Comparison of ENCODE assay signal across 8 cellular contexts in the genomic region with DNA sequence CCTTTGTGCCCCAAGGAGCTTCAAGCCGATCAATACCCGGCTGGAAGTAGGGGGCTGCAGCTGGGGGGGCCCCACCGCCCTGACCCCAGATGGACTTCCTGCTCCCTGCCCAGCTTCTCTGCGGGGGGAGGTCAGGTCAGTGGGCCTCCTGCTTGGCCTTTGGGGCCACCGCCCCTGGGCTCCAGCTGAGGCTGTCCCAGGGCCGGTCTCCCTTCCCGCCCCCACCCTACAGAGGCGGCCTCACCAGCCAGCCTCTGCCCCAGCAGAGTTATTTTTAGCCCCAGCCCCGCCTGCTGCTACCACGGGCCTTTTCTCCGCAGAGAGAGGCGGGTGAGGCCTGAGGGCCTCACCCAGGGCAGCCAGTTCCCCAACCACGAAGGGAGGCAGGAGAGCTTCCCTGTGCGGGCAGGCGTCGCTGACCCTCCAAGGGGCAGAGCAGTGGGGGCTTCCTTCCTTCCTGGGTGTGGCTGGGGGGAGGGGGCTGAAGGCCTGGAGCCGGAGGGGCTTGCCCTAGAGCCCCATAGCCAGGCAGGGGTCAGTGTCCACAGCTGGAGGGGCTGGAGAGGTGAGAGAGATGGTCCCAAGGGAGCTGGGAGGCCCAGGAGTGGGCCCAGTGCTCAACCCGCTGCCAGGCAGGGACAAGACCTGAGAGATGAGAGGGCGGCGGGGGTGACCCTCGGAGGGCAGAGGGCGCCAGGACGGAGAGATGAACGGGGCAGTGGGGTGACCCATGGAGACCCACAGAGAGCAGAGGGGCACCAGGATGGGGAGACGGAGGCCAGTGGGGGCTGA. TPM values are rescaled to one million over a fixed set of nuclear protein-coding genes. Genes with fewer than 3 reads are reported as not detected.
A peak's percentile ranks its signal among the peaks of the same experiment; 100 is the strongest.
DNase-seq lines count a peak whose midpoint lies in the region; ATAC-seq and TF ChIP-seq lines count a peak whose summit lies in the region.

No MANE protein-coding gene starts in this region.

- no peak overlapping the region for H3K9ac ChIP-seq in HUES48 (ENCODE audit: low read depth, low read length)

- H4K20me1 ChIP-seq in osteoblast (ENCODE audit: insufficient read depth, low read length), result no peaks in the 10 kb centered on the region

- no peak for DNase-seq in activated naive CD4-positive, alpha-beta T cell (lab: John Stamatoyannopoulos, UW)
- DNase-seq in T-helper 17 cell (no peak), fibroblast of villous mesenchyme (ENCODE audit: low read depth) (peak; percentile 74), osteoblast (ENCODE audit: insufficient read length, low spot score, missing footprints) (peak; percentile 99), putamen (ENCODE audit: low spot score) (no peak), MG63 (no peak)

- TF ChIP-seq CTCF in fibroblast of villous mesenchyme (IDR thresholded peaks at IDR 0.05; ENCODE audit: insufficient read depth, low read depth, low read length) (no peak), osteoblast (IDR thresholded peaks at IDR 0.05; ENCODE audit: extremely low read depth, low read depth, low read length) (no peak)

- H3K27ac ChIP-seq in HUES48 (ENCODE audit: low read depth, low read length) (peak overlapping the region; percentile 20), osteoblast (ENCODE audit: low read depth, low read length) (peak overlapping the region; percentile 63)

- H3K4me3 Mint-ChIP-seq in activated naive CD4-positive, alpha-beta T cell treated with anti-CD3 and anti-CD28 coated beads, Interleukin-2, amount 50 U/mL, for 24 hours, result peak overlapping the region; percentile 39
- peak overlapping the region; percentile 61 for H3K4me3 Mint-ChIP-seq in T-helper 17 cell

- H3K4me3 ChIP-seq in HUES48 (ENCODE audit: low read depth, low read length) (no peak overlapping the region), fibroblast of villous mesenchyme (ENCODE audit: low read depth, low read length) (no peak overlapping the region), osteoblast (ENCODE audit: insufficient read depth, low read length) (peak overlapping the region; percentile 45), MG63 (no peak overlapping the region)

- H3K9me3 Mint-ChIP-seq in activated naive CD4-positive, alpha-beta T cell treated with anti-CD3 and anti-CD28 coated beads, Interleukin-2, amount 50 U/mL, for 24 hours, result no peaks in the 10 kb centered on the region

- H3K4me1 ChIP-seq in HUES48 (ENCODE audit: control insufficient read depth, insufficient read depth, low read length) (peaks cover 35% of the 10 kb centered on the region), osteoblast (ENCODE audit: insufficient read depth, low read length) (peaks cover 9% of the 10 kb centered on the region)

- H3K79me2 ChIP-seq in osteoblast (ENCODE audit: insufficient read depth, low read length), result no peaks in the 10 kb centered on the region

- H3K9me3 ChIP-seq in HUES48 (ENCODE audit: control insufficient read depth, insufficient read depth, low read length) (no peaks in the 10 kb centered on the region), T-helper 17 cell (ENCODE audit: control insufficient read depth, low read length, poor library complexity, severe bottlenecking) (no peaks in the 10 kb centered on the region), osteoblast (ENCODE audit: low read depth, low read length) (no peaks in the 10 kb centered on the region), MG63 (no peaks in the 10 kb centered on the region)

- no peaks in the 10 kb centered on the region for H3K27me3 Mint-ChIP-seq in activated naive CD4-positive, alpha-beta T cell treated with anti-CD3 and anti-CD28 coated beads, Interleukin-2, amount 50 U/mL, for 24 hours
- H3K27me3 Mint-ChIP-seq in T-helper 17 cell, result no peaks in the 10 kb centered on the region

- peak; percentile 62 for ATAC-seq in T-helper 17 cell

- H2AFZ ChIP-seq in osteoblast (ENCODE audit: low read length), result peak overlapping the region; percentile 74

- no peaks in the 10 kb centered on the region for H3K36me3 Mint-ChIP-seq in activated naive CD4-positive, alpha-beta T cell treated with anti-CD3 and anti-CD28 coated beads, Interleukin-2, amount 50 U/mL, for 24 hours
- H3K36me3 Mint-ChIP-seq in T-helper 17 cell (ENCODE audit: low read depth), result no peaks in the 10 kb centered on the region

- no peaks in the 10 kb centered on the region for H3K27me3 ChIP-seq in HUES48 (ENCODE audit: control insufficient read depth, insufficient read depth, low read length)
- no peaks in the 10 kb centered on the region for H3K27me3 ChIP-seq in osteoblast (ENCODE audit: insufficient read depth, low read length)
- no peaks in the 10 kb centered on the region for H3K27me3 ChIP-seq in MG63

- H3K4me2 ChIP-seq in osteoblast (ENCODE audit: insufficient read depth, low read length), result peak overlapping the region; percentile 55

- H3K27ac Mint-ChIP-seq in activated naive CD4-positive, alpha-beta T cell treated with anti-CD3 and anti-CD28 coated beads, Interleukin-2, amount 50 U/mL, for 24 hours, result peak overlapping the region; percentile 59
- no peak overlapping the region for H3K27ac Mint-ChIP-seq in T-helper 17 cell

- H3K36me3 ChIP-seq in HUES48 (ENCODE audit: control insufficient read depth, insufficient read depth, low read length) (no peaks in the 10 kb centered on the region), osteoblast (ENCODE audit: insufficient read depth, low read length) (no peaks in the 10 kb centered on the region), MG63 (no peaks in the 10 kb centered on the region)

- H3K4me1 Mint-ChIP-seq in activated naive CD4-positive, alpha-beta T cell treated with anti-CD3 and anti-CD28 coated beads, Interleukin-2, amount 50 U/mL, for 24 hours, result peaks cover 17% of the 10 kb centered on the region
- H3K4me1 Mint-ChIP-seq in T-helper 17 cell, result peaks cover 8% of the 10 kb centered on the region

RNA-seq across cellular contexts. Expression of a gene that starts 24.6 kb away (rescaled TPM):
- total RNA-seq in T-helper 17 cell, result 10 to 100 TPM; 15.7 to 16.7 TPM
- total RNA-seq in fibroblast of villous mesenchyme, result 8.2 and 12.9 TPM in 2 replicates
- 15.3 and 18.5 TPM in 2 replicates for total RNA-seq in osteoblast
- total RNA-seq in MG63 (2014; rRNA removed; shearing (Covaris generic); ENCODE audit: low replicate concordance), result 20.1 and 25.2 TPM in 2 replicates

Comparison
In these comparisons a context has a peak if more than half of its experiments do, and no peak if none do; other contexts are left out.
1. DNase-seq: peak in fibroblast of villous mesenchyme (single experiment) and osteoblast (single experiment); none in activated naive CD4-positive, alpha-beta T cell (0 of 4), T-helper 17 cell (0 of 3), putamen (single experiment) and MG63 (single experiment).